In genomic region chr11:33802414-33802950, GRCh38 we compare ENCODE assay signal across 2 cellular contexts.
TF ChIP-seq lines count a peak whose summit lies in the region.

No MANE protein-coding gene starts in this region.

TF ChIP-seq in Ishikawa, 13 proteins besides CTCF, POLR2A, EP300 and RAD21 (continued from another document):
- TF ChIP-seq REST (IDR thresholded peaks at IDR 0.05; ENCODE audit: low read depth), result no peak
- 0 out of 2 replicates have a peak, but pooled peaks have one; percentile 23 for TF ChIP-seq TCF12 (IDR thresholded peaks at IDR 0.05; ENCODE audit: low read depth)
- TF ChIP-seq CREB1 (IDR thresholded peaks at IDR 0.05; ENCODE audit: low read depth), result no peak
- TF ChIP-seq YY1 (IDR thresholded peaks at IDR 0.05; ENCODE audit: low read depth), result 0 out of 2 replicates have a peak, but pooled peaks have one; percentile 44
- peak; percentile 56; the same call in 1 of the 2 replicates for TF ChIP-seq MAX (IDR thresholded peaks at IDR 0.05)
- 0 out of 2 replicates have a peak, but pooled peaks have one; percentile 37 for TF ChIP-seq NFIC (IDR thresholded peaks at IDR 0.05)
- TF ChIP-seq CEBPB (IDR thresholded peaks at IDR 0.05), result peak; percentile 40; the same call in 1 of the 2 replicates
- TF ChIP-seq USF1 (IDR thresholded peaks at IDR 0.05), result peak; percentile 2; the same call in 1 of the 2 replicates

TF ChIP-seq in HepG2, 621 proteins besides CTCF, POLR2A, EP300 and RAD21 (continued from another document):
- TF ChIP-seq PRDM15 (CRISPR knock-in tag; IDR thresholded peaks at IDR 0.05) (peak; percentile 99), KDM5B (CRISPR knock-in tag; IDR thresholded peaks at IDR 0.05; ENCODE audit: borderline replicate concordance) (no peak), ELF4 (CRISPR knock-in tag; IDR thresholded peaks at IDR 0.05; ENCODE audit: borderline replicate concordance) (no peak), TIGD3 (CRISPR knock-in tag; IDR thresholded peaks at IDR 0.05; ENCODE audit: borderline replicate concordance) (no peak), TFDP2 (CRISPR knock-in tag; IDR thresholded peaks at IDR 0.05) (peak; percentile 30; the same call in 1 of the 2 replicates), E2F1 (CRISPR knock-in tag; IDR thresholded peaks at IDR 0.05) (peak; percentile 26; the same call in 1 of the 2 replicates), FIP1L1 (IDR thresholded peaks at IDR 0.05; ENCODE audit: borderline replicate concordance, insufficient read depth, low read depth, low read length) (no peak), ZMYM3 (CRISPR knock-in tag; IDR thresholded peaks at IDR 0.05) (peak; percentile 25; the same call in 1 of the 2 replicates), ZBTB7B (CRISPR knock-in tag; IDR thresholded peaks at IDR 0.05) (0 out of 2 replicates have a peak, but pooled peaks have one; percentile 29), AKNA (CRISPR knock-in tag; IDR thresholded peaks at IDR 0.05; ENCODE audit: borderline replicate concordance) (no peak), IRF9 (CRISPR knock-in tag; IDR thresholded peaks at IDR 0.05; ENCODE audit: borderline replicate concordance) (no peak), TFAP4 (IDR thresholded peaks at IDR 0.05; ENCODE audit: borderline replicate concordance, low read depth) (peak; percentile 79; the same call in 1 of the 2 replicates)
